Comparison of ENCODE assay signal across 8 cellular contexts in genomic region chr10:31101123-31101522, GRCh38.
DNase-seq lines count a peak whose midpoint lies in the region; ATAC-seq and TF ChIP-seq lines count a peak whose summit lies in the region.

No MANE protein-coding gene starts in this region.

- intact Hi-C loops in OCI-LY7 (cut with micrococcal nuclease; ENCODE audit: unreplicated experiment): no loop called here

- peak; percentile 60 for DNase-seq in activated T-cell treated with anti-CD3 and anti-CD28 coated beads for 48 hours (ENCODE audit: low read depth)
- peak; percentile 88 for DNase-seq in kidney glomerular epithelial cell (lab: John Stamatoyannopoulos, UW)
- no peak for DNase-seq in thoracic aorta (ENCODE audit: low spot score)
- DNase-seq in ecto neural progenitor cell (ENCODE audit: low spot score): no peak
- DNase-seq in OCI-LY7 (ENCODE audit: low spot score): no peak
- no peak for DNase-seq in NCI-H2196 treated with DMSO at 0.1 percent for 48 hours (lab: John Stamatoyannopoulos, UW; ENCODE audit: unreplicated experiment)

- H3K4me2 ChIP-seq in OCI-LY7 (ENCODE audit: low read length): no peak overlapping the region

- no peak for TF ChIP-seq CTCF in thoracic aorta (IDR thresholded peaks at IDR 0.05)
- TF ChIP-seq CTCF in OCI-LY7 (conservative IDR thresholded peaks at IDR 0.05; ENCODE audit: low read length): no peak

- peak overlapping the region; percentile 13 to 34 for H3K27ac ChIP-seq in thoracic aorta
- H3K27ac ChIP-seq in OCI-LY7 (ENCODE audit: low read depth, low read length, poor library complexity, severe bottlenecking): no peak overlapping the region

- no peaks in the 10 kb centered on the region for H3K9me2 ChIP-seq in OCI-LY7 (ENCODE audit: insufficient read depth, low read length)

- H3K4me3 ChIP-seq in thoracic aorta (no peak overlapping the region), OCI-LY7 (ENCODE audit: low read depth, low read length, poor library complexity, severe bottlenecking) (no peak overlapping the region)

- no TSS peak for BruUV-seq in OCI-LY7 (replicated peaks; lab: Mats Ljungman, UMichigan)

- no peaks in the 10 kb centered on the region for H3K27me3 ChIP-seq in thoracic aorta (replicated peaks; ENCODE audit: insufficient read depth)

- no peak overlapping the region for H2AFZ ChIP-seq in OCI-LY7 (ENCODE audit: low read length)

- no peaks in the 10 kb centered on the region for H4K20me1 ChIP-seq in OCI-LY7 (ENCODE audit: insufficient read depth, low read length)

- ATAC-seq in GM19452 (IDR thresholded peaks at IDR 0.05; ENCODE audit: unreplicated experiment) (peak; percentile 79), HG03558 (IDR thresholded peaks at IDR 0.05; ENCODE audit: extremely low read depth, unreplicated experiment) (peak; percentile 55), thoracic aorta (ENCODE audit: insufficient number of reproducible peaks, low FRiP score, low read depth) (peak; percentile 78)

- POLR2A ChIA-PET in OCI-LY7 (lab: Charles Lee): no interaction called here

- CTCF ChIA-PET in OCI-LY7 (lab: Charles Lee; ENCODE audit: unreplicated experiment): no interaction called here

- H3K9me3 ChIP-seq in thoracic aorta (no peaks in the 10 kb centered on the region), OCI-LY7 (ENCODE audit: low read length) (no peaks in the 10 kb centered on the region)

- no peaks in the 10 kb centered on the region for H3K79me2 ChIP-seq in OCI-LY7 (ENCODE audit: insufficient read depth, low read depth, low read length)

- H3K4me1 ChIP-seq in thoracic aorta (ENCODE audit: control insufficient read depth in 1 of 2, low read depth in 2 of 2) (peaks cover 3 to 44% of the 10 kb centered on the region in 2 donors), OCI-LY7 (ENCODE audit: insufficient read depth, low read length, poor library complexity, severe bottlenecking) (no peaks in the 10 kb centered on the region)

- H3K36me3 ChIP-seq in thoracic aorta: no peaks in the 10 kb centered on the region
- H3K36me3 ChIP-seq in OCI-LY7 (ENCODE audit: insufficient read depth, low read length): no peaks in the 10 kb centered on the region

Comparison
In these comparisons a context has a peak if more than half of its experiments do, and no peak if none do; other contexts are left out.
1. DNase-seq: peak in activated T-cell treated with anti-CD3 and anti-CD28 coated beads for 48 hours (single experiment) and kidney glomerular epithelial cell (single experiment); none in thoracic aorta (single experiment), ecto neural progenitor cell (single experiment), OCI-LY7 (single experiment) and NCI-H2196 treated with DMSO at 0.1 percent for 48 hours (single experiment).
2. Peak in every context shown above with its lines, with median percentiles within 50 percentile points of each other: ATAC-seq.